ENCODE assay signal across 1 cellular context in the genomic region with DNA sequence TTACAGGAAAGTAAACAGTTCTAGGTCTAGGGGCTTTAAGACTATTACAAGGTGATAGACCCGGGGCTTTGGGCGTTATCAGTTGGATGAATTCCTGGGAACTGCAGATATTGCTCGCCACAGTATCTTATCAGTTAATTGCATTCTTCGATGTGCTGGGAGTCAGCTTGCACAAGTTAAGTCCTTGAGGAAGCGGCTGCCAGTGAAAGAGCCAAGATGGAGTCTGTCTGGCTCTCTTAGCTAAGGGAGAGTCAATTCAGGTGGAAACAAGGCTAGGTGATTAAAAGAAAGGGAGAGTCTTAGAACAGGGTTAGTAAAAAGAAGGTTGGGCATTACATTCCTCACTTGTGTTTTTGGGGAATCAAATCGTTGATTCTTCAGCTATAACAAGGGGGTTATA.
TF ChIP-seq lines count a peak whose summit lies in the region.
"Not testable (repeated sequence)": the region's sequence is repeated elsewhere in the genome, so short reads cannot be mapped to it uniquely, and the experiment has no call there.

No MANE protein-coding gene starts in this region.

TF ChIP-seq in K562, 482 proteins besides CTCF, POLR2A, EP300 and RAD21 (continued from another document and continues in another):
- TF ChIP-seq, protein P1, sequence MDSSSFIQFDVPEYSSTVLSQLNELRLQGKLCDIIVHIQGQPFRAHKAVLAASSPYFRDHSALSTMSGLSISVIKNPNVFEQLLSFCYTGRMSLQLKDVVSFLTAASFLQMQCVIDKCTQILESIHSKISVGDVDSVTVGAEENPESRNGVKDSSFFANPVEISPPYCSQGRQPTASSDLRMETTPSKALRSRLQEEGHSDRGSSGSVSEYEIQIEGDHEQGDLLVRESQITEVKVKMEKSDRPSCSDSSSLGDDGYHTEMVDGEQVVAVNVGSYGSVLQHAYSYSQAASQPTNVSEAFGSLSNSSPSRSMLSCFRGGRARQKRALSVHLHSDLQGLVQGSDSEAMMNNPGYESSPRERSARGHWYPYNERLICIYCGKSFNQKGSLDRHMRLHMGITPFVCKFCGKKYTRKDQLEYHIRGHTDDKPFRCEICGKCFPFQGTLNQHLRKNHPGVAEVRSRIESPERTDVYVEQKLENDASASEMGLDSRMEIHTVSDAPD (CRISPR knock-in tag; IDR thresholded peaks at IDR 0.05), result peak; percentile 83
- TF ChIP-seq TEAD2 (tag; IDR thresholded peaks at IDR 0.05), result peak; percentile 83
- TF ChIP-seq CBFA2T3 (IDR thresholded peaks at IDR 0.05), result peak; percentile 69
- TF ChIP-seq ZNF584 (CRISPR knock-in tag; IDR thresholded peaks at IDR 0.05; ENCODE audit: low read depth), result peak; percentile 84; the same call in 1 of the 2 replicates
- TF ChIP-seq ILK (tag; IDR thresholded peaks at IDR 0.05; ENCODE audit: borderline replicate concordance, low read depth), result peak; percentile 79; the same call in 1 of the 2 replicates
- peak; percentile 92; the same call in 1 of the 2 replicates for TF ChIP-seq HEY1 (CRISPR knock-in tag; IDR thresholded peaks at IDR 0.05; ENCODE audit: borderline replicate concordance)
- peak; percentile 97 for TF ChIP-seq ZNF41 (CRISPR knock-in tag; conservative IDR thresholded peaks at IDR 0.05)
- TF ChIP-seq, protein P2, sequence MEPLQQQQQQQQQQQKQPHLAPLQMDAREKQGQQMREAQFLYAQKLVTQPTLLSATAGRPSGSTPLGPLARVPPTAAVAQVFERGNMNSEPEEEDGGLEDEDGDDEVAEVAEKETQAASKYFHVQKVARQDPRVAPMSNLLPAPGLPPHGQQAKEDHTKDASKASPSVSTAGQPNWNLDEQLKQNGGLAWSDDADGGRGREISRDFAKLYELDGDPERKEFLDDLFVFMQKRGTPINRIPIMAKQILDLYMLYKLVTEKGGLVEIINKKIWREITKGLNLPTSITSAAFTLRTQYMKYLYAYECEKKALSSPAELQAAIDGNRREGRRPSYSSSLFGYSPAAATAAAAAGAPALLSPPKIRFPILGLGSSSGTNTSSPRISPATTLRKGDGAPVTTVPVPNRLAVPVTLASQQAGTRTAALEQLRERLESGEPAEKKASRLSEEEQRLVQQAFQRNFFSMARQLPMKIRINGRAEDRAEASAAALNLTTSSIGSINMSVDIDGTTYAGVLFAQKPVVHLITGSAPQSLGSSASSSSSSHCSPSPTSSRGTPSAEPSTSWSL (CRISPR knock-in tag; IDR thresholded peaks at IDR 0.05; ENCODE audit: borderline replicate concordance), result peak; percentile 97; the same call in 1 of the 2 replicates
- TF ChIP-seq, protein P3, sequence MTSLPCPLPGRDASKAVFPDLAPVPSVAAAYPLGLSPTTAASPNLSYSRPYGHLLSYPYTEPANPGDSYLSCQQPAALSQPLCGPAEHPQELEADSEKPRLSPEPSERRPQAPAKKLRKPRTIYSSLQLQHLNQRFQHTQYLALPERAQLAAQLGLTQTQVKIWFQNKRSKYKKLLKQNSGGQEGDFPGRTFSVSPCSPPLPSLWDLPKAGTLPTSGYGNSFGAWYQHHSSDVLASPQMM (CRISPR knock-in tag; IDR thresholded peaks at IDR 0.05), result 0 out of 2 replicates have a peak, but pooled peaks have one; percentile 67
- 0 out of 2 replicates have a peak, but pooled peaks have one; percentile 80 for TF ChIP-seq ZNF174 (CRISPR knock-in tag; IDR thresholded peaks at IDR 0.05)
- TF ChIP-seq ZNF507 (tag; conservative IDR thresholded peaks at IDR 0.05), result peak; percentile 32; the same call in 1 of the 2 replicates
- TF ChIP-seq, protein P4, sequence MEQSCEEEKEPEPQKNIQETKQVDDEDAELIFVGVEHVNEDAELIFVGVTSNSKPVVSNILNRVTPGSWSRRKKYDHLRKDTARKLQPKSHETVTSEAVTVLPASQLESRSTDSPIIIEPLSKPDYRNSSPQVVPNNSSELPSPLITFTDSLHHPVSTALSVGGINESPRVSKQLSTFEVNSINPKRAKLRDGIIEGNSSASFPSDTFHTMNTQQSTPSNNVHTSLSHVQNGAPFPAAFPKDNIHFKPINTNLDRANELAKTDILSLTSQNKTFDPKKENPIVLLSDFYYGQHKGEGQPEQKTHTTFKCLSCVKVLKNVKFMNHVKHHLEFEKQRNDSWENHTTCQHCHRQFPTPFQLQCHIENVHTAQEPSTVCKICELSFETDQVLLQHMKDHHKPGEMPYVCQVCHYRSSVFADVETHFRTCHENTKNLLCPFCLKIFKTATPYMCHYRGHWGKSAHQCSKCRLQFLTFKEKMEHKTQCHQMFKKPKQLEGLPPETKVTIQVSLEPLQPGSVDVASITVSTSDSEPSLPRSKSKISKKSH (CRISPR knock-in tag; IDR thresholded peaks at IDR 0.05), result peak; percentile 41; the same call in 1 of the 2 replicates
- peak; percentile 93 for TF ChIP-seq ZNF398 (CRISPR knock-in tag; IDR thresholded peaks at IDR 0.05)
- peak in 1 of 3 experiments; percentile 72; a peak in 2 of 6 replicates for TF ChIP-seq ZBTB11 (CRISPR knock-in tag; IDR thresholded peaks at IDR 0.05)
- TF ChIP-seq ZNF354B (CRISPR knock-in tag; IDR thresholded peaks at IDR 0.05), result peak; percentile 94
- TF ChIP-seq ZFP1 (CRISPR knock-in tag; IDR thresholded peaks at IDR 0.05), result peak; percentile 97
- peak; percentile 31; the same call in 1 of the 2 replicates for TF ChIP-seq SMARCC2 (IDR thresholded peaks at IDR 0.05; ENCODE audit: low read depth)
- peak; percentile 95 for TF ChIP-seq HMG20A (CRISPR knock-in tag; conservative IDR thresholded peaks at IDR 0.05)
- TF ChIP-seq SOX6 (IDR thresholded peaks at IDR 0.05), result peak; percentile 66; the same call in 1 of the 2 replicates
- TF ChIP-seq SMAD3 (CRISPR knock-in tag; conservative IDR thresholded peaks at IDR 0.05), result peak; percentile 99
- peak; percentile 99 for TF ChIP-seq KLF6 (CRISPR knock-in tag; IDR thresholded peaks at IDR 0.05; ENCODE audit: borderline replicate concordance)
- TF ChIP-seq MYC (IDR thresholded peaks at IDR 0.05; ENCODE audit: low read depth, low read length); ATF1 (CRISPR knock-in tag; IDR thresholded peaks at IDR 0.05): not testable (repeated sequence)
- peak; percentile 95 for TF ChIP-seq MYC (CRISPR knock-in tag; IDR thresholded peaks at IDR 0.05; ENCODE audit: borderline replicate concordance, low read depth)
- peak; percentile 99 for TF ChIP-seq ELF4 (CRISPR knock-in tag; IDR thresholded peaks at IDR 0.05)
- TF ChIP-seq ZNF583 (CRISPR knock-in tag; IDR thresholded peaks at IDR 0.05), result peak; percentile 99
- TF ChIP-seq ZNF655 (CRISPR knock-in tag; IDR thresholded peaks at IDR 0.05), result peak; percentile 77; the same call in 1 of the 2 replicates
- 0 out of 2 replicates have a peak, but pooled peaks have one; percentile 32 for TF ChIP-seq MTA3 (IDR thresholded peaks at IDR 0.05; ENCODE audit: borderline replicate concordance)
- TF ChIP-seq, protein P5, sequence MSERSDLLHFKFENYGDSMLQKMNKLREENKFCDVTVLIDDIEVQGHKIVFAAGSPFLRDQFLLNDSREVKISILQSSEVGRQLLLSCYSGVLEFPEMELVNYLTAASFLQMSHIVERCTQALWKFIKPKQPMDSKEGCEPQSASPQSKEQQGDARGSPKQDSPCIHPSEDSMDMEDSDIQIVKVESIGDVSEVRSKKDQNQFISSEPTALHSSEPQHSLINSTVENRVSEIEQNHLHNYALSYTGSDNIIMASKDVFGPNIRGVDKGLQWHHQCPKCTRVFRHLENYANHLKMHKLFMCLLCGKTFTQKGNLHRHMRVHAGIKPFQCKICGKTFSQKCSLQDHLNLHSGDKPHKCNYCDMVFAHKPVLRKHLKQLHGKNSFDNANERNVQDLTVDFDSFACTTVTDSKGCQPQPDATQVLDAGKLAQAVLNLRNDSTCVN (CRISPR knock-in tag; IDR thresholded peaks at IDR 0.05), result peak; percentile 90; the same call in 1 of the 2 replicates
- TF ChIP-seq IRF9 (tag; IDR thresholded peaks at IDR 0.05), result peak; percentile 96
- peak; percentile 81; the same call in 1 of the 2 replicates for TF ChIP-seq ZNF253 (CRISPR knock-in tag; conservative IDR thresholded peaks at IDR 0.05)
- TF ChIP-seq MAZ (CRISPR knock-in tag; conservative IDR thresholded peaks at IDR 0.05 in 1 of 2, IDR thresholded peaks at IDR 0.05 in 1 of 2), result peak in 1 of 2 experiments; percentile 97; a peak in 2 of 4 replicates
- TF ChIP-seq ZNF592 (IDR thresholded peaks at IDR 0.05), result peak; percentile 100
- 0 out of 4 replicates have a peak, but pooled peaks of 1 of the 2 experiments have one; percentile 12 for TF ChIP-seq TRIM24 (IDR thresholded peaks at IDR 0.05)
- TF ChIP-seq IFI16 (CRISPR knock-in tag; IDR thresholded peaks at IDR 0.05), result peak; percentile 96
- TF ChIP-seq ZNF551 (CRISPR knock-in tag; IDR thresholded peaks at IDR 0.05), result peak; percentile 77; the same call in 1 of the 2 replicates
- TF ChIP-seq RHOXF2B (CRISPR knock-in tag; conservative IDR thresholded peaks at IDR 0.05), result peak; percentile 96
- TF ChIP-seq NFE2L1 (tag; IDR thresholded peaks at IDR 0.05; ENCODE audit: borderline replicate concordance, low read depth), result peak; percentile 42; the same call in 1 of the 2 replicates
- TF ChIP-seq ATF1 (tag; IDR thresholded peaks at IDR 0.05), result peak; percentile 45
